20 cellular contexts compared by ENCODE assay signal in the genomic region with DNA sequence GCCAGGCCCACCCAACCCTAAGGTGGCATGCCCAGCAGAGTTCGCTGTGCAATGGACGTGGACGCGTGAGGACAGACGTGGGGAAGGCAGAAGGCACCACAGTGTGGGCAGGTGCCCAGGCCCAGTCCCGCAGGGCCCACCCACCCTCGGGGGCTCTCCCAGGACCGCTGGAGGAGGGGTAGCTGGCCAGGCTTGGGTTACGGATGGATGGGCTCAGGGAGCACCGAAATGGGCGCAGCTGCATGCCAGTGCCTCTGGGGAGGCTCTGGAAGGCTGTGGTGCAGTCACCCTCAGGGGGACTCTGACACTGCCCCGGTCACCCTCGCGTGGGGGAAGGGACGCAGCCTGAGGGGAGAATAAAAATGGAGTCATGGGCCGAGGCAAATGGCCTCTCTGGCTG. TPM values are rescaled to one million over a fixed set of nuclear protein-coding genes. Genes with fewer than 3 reads are reported as not detected.
A peak's percentile ranks its signal among the peaks of the same experiment; 100 is the strongest.
DNase-seq lines count a peak whose midpoint lies in the region; ATAC-seq and TF ChIP-seq lines count a peak whose summit lies in the region.
"Had no signal": no experiment of that assay in that cellular context is flagged by ENCODE, and none has a peak within 500 bp of the region (broad histone marks: within the 10 kb centered on the region; RNA-seq: fewer than 3 reads in every experiment).

No MANE protein-coding gene starts in this region.

- H3K4me3 ChIP-seq in neuronal stem cell (ENCODE audit: low read length in 2 of 2): no peak overlapping the region
- no peak overlapping the region for H3K4me3 ChIP-seq in thyroid gland (replicated peaks in 1 of 3)
- H3K4me3 ChIP-seq: SJCRH30 had no signal

- peak overlapping the region; percentile 58 for H2BK15ac ChIP-seq in neuronal stem cell (ENCODE audit: low read length)

- CTCF ChIA-PET in RWPE1 (lab: Yijun Ruan, JAX): interaction anchor here (0.5 to 1.5 kb wide), 2 partner anchors 8 to 206 kb away, joined by 4 to 5 read pairs; no protein-coding TSS in a partner anchor

- H2BK12ac ChIP-seq in neuronal stem cell (ENCODE audit: low read length): peak overlapping the region; percentile 73

- H3K27ac ChIP-seq in RWPE1 (peak overlapping the region; percentile 12), neuronal stem cell (replicated peaks; ENCODE audit: low read length) (no peak overlapping the region), thyroid gland (no peak overlapping the region)
- H3K27ac ChIP-seq: SJCRH30 had no signal

- no peak overlapping the region for H2BK5ac ChIP-seq in neuronal stem cell (ENCODE audit: low read length)

- peak overlapping the region; percentile 89 for H3K23ac ChIP-seq in neuronal stem cell (ENCODE audit: low read depth, low read length, poor library complexity)

- peak overlapping the region; percentile 72 for H4K8ac ChIP-seq in neuronal stem cell (ENCODE audit: low read depth, low read length)

- TF ChIP-seq CTCF in RWPE1 (conservative IDR thresholded peaks at IDR 0.05; ENCODE audit: low read depth) (no peak), thyroid gland (IDR thresholded peaks at IDR 0.05) (no peak)

- no CpG with 5 or more reads among the region's 16 CpGs for WGBS in neuronal stem cell (ENCODE audit: extremely low coverage in 2 of 2, insufficient read length in 2 of 2, insufficient replicate concordance in 1 of 2), 2 donors
- 87 to 89% methylated on average over 14 to 16 of the region's 16 CpGs for WGBS in thyroid gland, 2 donors

- H3K4ac ChIP-seq in neuronal stem cell (ENCODE audit: low read length): no peak overlapping the region

- H2AFZ ChIP-seq in neuronal stem cell (ENCODE audit: low read length): peak overlapping the region; percentile 82

- DNase-seq in left ventricle myocardium superior (peak; percentile 16), Right ventricle myocardium superior (no peak), RWPE1 (ENCODE audit: low spot score) (no peak), neuronal stem cell (ENCODE audit: low spot score) (no peak), thyroid gland (no peak), posterior vena cava (ENCODE audit: low spot score) (no peak)
- DNase-seq: 8988T, DMS53, EL, MV-4-11, NCI-H1105 treated with DMSO at 0.1 percent for 48 hours, NCI-H2029 treated with DMSO at 0.1 percent for 48 hours, NCI-H2171 treated with DMSO at 0.1 percent for 48 hours, NCI-H524 treated with DMSO at 0.1 percent for 48 hours, NCI-H82, SJCRH30 had no signal

- H3K27me3 ChIP-seq in neuronal stem cell (ENCODE audit: control insufficient read depth in 3 of 3, insufficient read depth in 3 of 3, low read depth in 1 of 3, low read length in 3 of 3) (no peaks in the 10 kb centered on the region), thyroid gland (no peaks in the 10 kb centered on the region)

- intact Hi-C loops in left ventricle myocardium superior (cut with micrococcal nuclease): no loop called here
- intact Hi-C loops in Right ventricle myocardium superior (cut with DNase I): no loop called here
- intact Hi-C loops in thyroid gland (cut with DNase I): no loop called here
- intact Hi-C loops in posterior vena cava (cut with DNase I): no loop called here

- peak overlapping the region; percentile 77 for H3K9ac ChIP-seq in neuronal stem cell (ENCODE audit: low read depth, low read length, poor library complexity)

- no peaks in the 10 kb centered on the region for H3K79me1 ChIP-seq in neuronal stem cell (ENCODE audit: low read depth, low read length)

- H2AK5ac ChIP-seq in neuronal stem cell (ENCODE audit: low read depth, low read length): peak overlapping the region; percentile 93

- no peak overlapping the region for H4K91ac ChIP-seq in neuronal stem cell (ENCODE audit: low read depth, low read length, poor library complexity)

- H3K18ac ChIP-seq in neuronal stem cell (ENCODE audit: low read length): peak overlapping the region; percentile 57

- H3K4me1 ChIP-seq in neuronal stem cell (ENCODE audit: control insufficient read depth in 2 of 2, insufficient read depth in 1 of 2, low read depth in 1 of 2, low read length in 2 of 2) (peaks cover 7 to 17% of the 10 kb centered on the region in 2 donors), thyroid gland (no peaks in the 10 kb centered on the region)

- peaks cover 16 to 27% of the 10 kb centered on the region in 2 donors for H3K9me3 ChIP-seq in neuronal stem cell (replicated peaks in 1 of 2; ENCODE audit: control insufficient read depth in 2 of 2, insufficient read depth in 1 of 2, low read depth in 1 of 2, low read length in 2 of 2)
- H3K9me3 ChIP-seq in thyroid gland: no peaks in the 10 kb centered on the region

- POLR2A ChIA-PET in RWPE1 (lab: Yijun Ruan, JAX; ENCODE audit: low non-redundant PET): no interaction called here

- H2BK120ac ChIP-seq in neuronal stem cell (ENCODE audit: low read depth, low read length): no peak overlapping the region

- H3K36me3 ChIP-seq in neuronal stem cell (replicated peaks in 1 of 2; ENCODE audit: control insufficient read depth in 2 of 2, insufficient read depth in 2 of 2, low read length in 2 of 2) (no peaks in the 10 kb centered on the region), thyroid gland (no peaks in the 10 kb centered on the region)
- H3K36me3 ChIP-seq: SJCRH30 had no signal

- no peak for ATAC-seq in left ventricle myocardium superior
- ATAC-seq in Right ventricle myocardium superior (ENCODE audit: poor library complexity): no peak
- ATAC-seq: HCT116 had no signal

- H3K4me2 ChIP-seq in neuronal stem cell (ENCODE audit: insufficient read depth, low read length, poor library complexity, severe bottlenecking): no peak overlapping the region

- TF ChIP-seq POLR2A in thyroid gland (IDR thresholded peaks at IDR 0.05): no peak

- H3K14ac ChIP-seq in neuronal stem cell (ENCODE audit: low read length): peak overlapping the region; percentile 63

RNA-seq across cellular contexts. Expression of gene GPSM1, which starts 9.6 kb away (rescaled TPM):
- total RNA-seq in left ventricle myocardium superior (61.7 TPM), Right ventricle myocardium superior (50.3 TPM), thyroid gland (10 to 100 TPM in 3 of 4 donors, 1 to 10 TPM in 1; 5.9 to 18.1 (median 12.2) TPM), posterior vena cava (10 to 100 TPM; 13.8 to 17.0 TPM)
- 37.4 TPM for polyA plus RNA-seq in neuronal stem cell (2013, experiment 1 of 2)
- polyA plus RNA-seq in neuronal stem cell (2013, experiment 2 of 2): 37.2 TPM
- polyA plus RNA-seq: IgD-negative memory B cell had no signal

RNA-seq across cellular contexts. Expression of gene CCDC187, which starts 13.8 kb away (rescaled TPM):
- total RNA-seq in left ventricle myocardium superior (not detected), Right ventricle myocardium superior (not detected), thyroid gland (1 to 10 TPM; 5.2 to 9.1 (median 6.2) TPM), posterior vena cava (not detected)
- 0.08 TPM for polyA plus RNA-seq in neuronal stem cell (2013, experiment 1 of 2)
- polyA plus RNA-seq in neuronal stem cell (2013, experiment 2 of 2): 0.08 TPM
- total RNA-seq: H1, M059J, SJCRH30 had no signal

RNA-seq across cellular contexts. Expression of gene DNLZ, which starts 45.8 kb away (rescaled TPM):
- total RNA-seq in left ventricle myocardium superior: 40.2 TPM
- total RNA-seq in Right ventricle myocardium superior: 39.9 TPM
- 6.7 TPM for polyA plus RNA-seq in neuronal stem cell (2013, experiment 1 of 2)
- polyA plus RNA-seq in neuronal stem cell (2013, experiment 2 of 2): 6.9 TPM
- total RNA-seq in thyroid gland: 10 to 100 TPM; 16.2 to 58.4 (median 23.1) TPM
- total RNA-seq in posterior vena cava: 10 to 100 TPM; 19.9 to 23.6 TPM

RNA-seq across cellular contexts. Expression of gene CARD9, which starts 55.8 kb away (rescaled TPM):
- total RNA-seq in left ventricle myocardium superior (0.79 TPM), Right ventricle myocardium superior (0.78 TPM), thyroid gland (1 to 10 TPM in 1 of 4 donors, under 1 TPM in 3; 0.27 to 1.5 (median 0.74) TPM), posterior vena cava (1 to 10 TPM; 3.1 to 3.9 TPM)
- polyA plus RNA-seq in neuronal stem cell (2013, experiment 1 of 2): 0.14 TPM
- polyA plus RNA-seq in neuronal stem cell (2013, experiment 2 of 2): 0.17 TPM
